In the genomic region with DNA sequence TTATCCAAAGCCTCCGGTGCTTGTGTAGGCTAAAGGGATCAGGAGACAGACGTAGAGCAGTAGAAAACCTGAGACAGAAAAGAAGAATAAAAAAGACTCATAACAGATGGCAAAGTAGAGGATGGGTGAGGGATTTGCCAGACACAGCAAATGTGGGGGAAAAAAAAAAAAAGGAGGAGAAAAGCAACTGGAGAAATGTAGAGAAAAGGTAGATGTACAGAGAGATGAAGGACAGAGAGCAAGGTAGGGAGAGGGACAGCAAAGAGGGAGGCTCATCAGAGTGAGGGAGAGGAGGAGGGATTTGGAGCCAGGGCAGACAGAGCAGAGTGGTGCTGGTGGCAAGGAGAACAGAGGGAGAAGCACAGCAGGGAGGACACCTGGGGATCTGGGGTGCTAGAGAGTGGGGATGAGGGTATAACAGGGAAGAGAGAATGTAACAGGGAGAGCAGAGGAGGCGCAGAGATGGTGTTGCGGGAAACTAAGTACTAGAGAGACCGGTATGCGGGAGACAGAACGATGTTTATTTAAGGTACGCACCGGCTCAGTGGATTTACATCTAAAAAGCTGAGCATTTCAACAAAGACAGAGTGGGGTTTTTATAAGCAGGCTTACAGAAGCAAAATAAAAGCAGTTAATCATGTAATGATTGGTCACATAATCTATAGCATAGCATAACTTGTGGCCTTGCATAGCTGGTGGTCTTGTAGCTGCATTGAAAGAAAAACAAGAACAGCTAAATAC, we compare ENCODE assay signal across 1 cellular context.
TF ChIP-seq lines count a peak whose summit lies in the region.

No MANE protein-coding gene starts in this region.

TF ChIP-seq in HepG2, 621 proteins besides CTCF, POLR2A, EP300 and RAD21:
- TF ChIP-seq ZNF263 (CRISPR knock-in tag; IDR thresholded peaks at IDR 0.05) = peak; percentile 66
- TF ChIP-seq ZBTB42 (CRISPR knock-in tag; IDR thresholded peaks at IDR 0.05) = 0 out of 2 replicates have a peak, but pooled peaks have one; percentile 3
